In the genomic region with DNA sequence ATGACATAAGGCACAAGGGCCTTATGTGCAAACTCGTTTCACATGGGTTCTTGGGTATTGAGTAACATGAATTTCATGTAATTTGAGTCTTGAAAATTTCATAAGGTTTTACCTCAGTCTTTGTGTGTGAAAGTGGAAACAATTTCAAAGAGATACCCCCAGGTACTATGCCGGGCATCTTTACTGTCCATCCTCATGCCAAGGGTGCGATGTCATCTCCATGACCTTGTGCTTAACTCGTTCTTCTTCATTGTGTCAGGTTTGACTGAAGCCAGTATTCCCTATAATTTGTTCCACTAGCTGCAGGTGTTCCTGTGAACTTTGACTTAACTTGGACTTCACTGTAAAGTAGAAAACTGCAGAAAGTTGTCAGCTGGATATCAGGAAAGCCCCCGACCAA, we compare ENCODE assay signal across 16 cellular contexts.
A peak's percentile ranks its signal among the peaks of the same experiment; 100 is the strongest.
DNase-seq lines count a peak whose midpoint lies in the region; ATAC-seq and TF ChIP-seq lines count a peak whose summit lies in the region.
"Had no signal": no experiment of that assay in that cellular context is flagged by ENCODE, and none has a peak within 500 bp of the region (broad histone marks: within the 10 kb centered on the region; RNA-seq: fewer than 3 reads in every experiment).

No MANE protein-coding gene starts in this region.

- H3K36me3 ChIP-seq in uterus: no peaks in the 10 kb centered on the region

- no peak overlapping the region for H3K4me3 Mint-ChIP-seq in activated naive CD8-positive, alpha-beta T cell treated with anti-CD3 and anti-CD28 coated beads for 36 hours
- H3K4me3 Mint-ChIP-seq: CD4-positive, alpha-beta memory T cell; GM23338; H9 had no signal

- no peak overlapping the region for H3K27ac Mint-ChIP-seq in activated naive CD8-positive, alpha-beta T cell treated with anti-CD3 and anti-CD28 coated beads for 36 hours
- H3K27ac Mint-ChIP-seq: CD4-positive, alpha-beta memory T cell; GM23338; H9 had no signal

- no peak for TF ChIP-seq POLR2A in uterus (IDR thresholded peaks at IDR 0.05)

- ATAC-seq in HG03025 (IDR thresholded peaks at IDR 0.05; ENCODE audit: low FRiP score, unreplicated experiment): no peak
- ATAC-seq: GM23338, HCT116 had no signal

- no peaks in the 10 kb centered on the region for H3K9me3 ChIP-seq in uterus

- no peaks in the 10 kb centered on the region for H3K4me1 Mint-ChIP-seq in activated naive CD8-positive, alpha-beta T cell treated with anti-CD3 and anti-CD28 coated beads for 36 hours
- H3K4me1 Mint-ChIP-seq: CD4-positive, alpha-beta memory T cell; GM23338; H9 had no signal

- H3K27ac ChIP-seq in uterus: peak overlapping the region; percentile 16 to 21

- TF ChIP-seq CTCF in uterus (IDR thresholded peaks at IDR 0.05): no peak

- H3K9me3 Mint-ChIP-seq in activated naive CD8-positive, alpha-beta T cell treated with anti-CD3 and anti-CD28 coated beads for 36 hours: peaks cover 3% of the 10 kb centered on the region
- H3K9me3 Mint-ChIP-seq: GM23338, H9 had no signal

- H3K27me3 Mint-ChIP-seq in activated naive CD8-positive, alpha-beta T cell treated with anti-CD3 and anti-CD28 coated beads for 36 hours: no peaks in the 10 kb centered on the region
- H3K27me3 Mint-ChIP-seq: CD4-positive, alpha-beta memory T cell had no signal

- DNase-seq in NCI-H69 (lab: John Stamatoyannopoulos, UW): peak; percentile 17
- DNase-seq in left kidney (ENCODE audit: low read depth, low spot score): peak; percentile 16
- no peak for DNase-seq in uterus
- no peak for DNase-seq in NCI-H2227 (lab: John Stamatoyannopoulos, UW; ENCODE audit: unreplicated experiment)
- no peak for DNase-seq in activated naive CD8-positive, alpha-beta T cell treated with anti-CD3 and anti-CD28 coated beads for 36 hours
- DNase-seq: C1 segment of cervical spinal cord; Calu3; CD4-positive, alpha-beta memory T cell; COR-L47; DMS53; DMS79 treated with DMSO at 0.1 percent for 48 hours; GF-D8; H9 had no signal

- no peaks in the 10 kb centered on the region for H3K27me3 ChIP-seq in uterus

- no peaks in the 10 kb centered on the region for H3K36me3 Mint-ChIP-seq in activated naive CD8-positive, alpha-beta T cell treated with anti-CD3 and anti-CD28 coated beads for 36 hours
- H3K36me3 Mint-ChIP-seq: CD4-positive, alpha-beta memory T cell had no signal

- no peaks in the 10 kb centered on the region for H3K4me1 ChIP-seq in uterus

- intact Hi-C loops in uterus (cut with DNase I; ENCODE audit: low total_unique reads): no loop called here

- H3K4me3 ChIP-seq in uterus: no peak overlapping the region
- H3K4me3 ChIP-seq: GM23338 had no signal

Comparison
In these comparisons a context has a peak if more than half of its experiments do, and no peak if none do; other contexts are left out.
1. DNase-seq: peak in NCI-H69 (single experiment) and left kidney (single experiment); none in uterus (0 of 2), NCI-H2227 (single experiment) and activated naive CD8-positive, alpha-beta T cell treated with anti-CD3 and anti-CD28 coated beads for 36 hours (single experiment).